Comparison of ENCODE assay signal across 8 cellular contexts in genomic region chr10:38093816-38094157, GRCh38. TPM values are rescaled to one million over a fixed set of nuclear protein-coding genes. Genes with fewer than 3 reads are reported as not detected.
DNase-seq lines count a peak whose midpoint lies in the region; ATAC-seq and TF ChIP-seq lines count a peak whose summit lies in the region.

No MANE protein-coding gene starts in this region.

- H3K36me3 Mint-ChIP-seq in activated CD4-positive, alpha-beta memory T cell treated with anti-CD3 and anti-CD28 coated beads for 36 hours: peaks cover 39% of the 10 kb centered on the region
- H3K36me3 Mint-ChIP-seq in stimulated activated naive B cell treated with anti-CD40 and anti-IgM and Interleukin-4, amounts not matched to agents 10 μg/mL and 1 μg/mL and 100 μg/mL, for 72 hours: peaks cover 25 to 34% of the 10 kb centered on the region in 2 donors

- no peaks in the 10 kb centered on the region for H3K27me3 ChIP-seq in hepatocyte

- intact Hi-C loops in activated CD4-positive, alpha-beta memory T cell treated with anti-CD3 and anti-CD28 coated beads for 36 hours (cut with micrococcal nuclease): loop anchor here (1.0 to 5.0 kb wide), 7 partner anchors 45 to 1206 kb away; partner anchors contain the start of genes ZNF248, ZNF25 and ZNF33A

- no peaks in the 10 kb centered on the region for H3K79me2 ChIP-seq in hepatocyte

- 64% methylated on average over 16 of the region's 16 CpGs for WGBS in hepatocyte (ENCODE audit: low lambda C conversion rate, missing lambda C conversion rate)

- no peak overlapping the region for H3K4me3 ChIP-seq in hepatocyte

- H3K9me3 ChIP-seq in hepatocyte (ENCODE audit: low read depth): no peaks in the 10 kb centered on the region

- H3K27ac ChIP-seq in hepatocyte: no peak overlapping the region

- H3K4me3 Mint-ChIP-seq in activated CD4-positive, alpha-beta memory T cell treated with anti-CD3 and anti-CD28 coated beads for 36 hours: peak overlapping the region; percentile 84
- H3K4me3 Mint-ChIP-seq in stimulated activated naive B cell treated with anti-CD40 and anti-IgM and Interleukin-4, amounts not matched to agents 10 μg/mL and 1 μg/mL and 100 μg/mL, for 72 hours: peak overlapping the region; percentile 89 to 92

- POLR2A ChIA-PET in activated CD4-positive, alpha-beta memory T cell treated with anti-CD3 and anti-CD28 coated beads for 36 hours (lab: Charles Lee): interaction anchor here (1.5 kb wide), 1 partner anchor 83 kb away, joined by 9 read pairs; the partner anchor contains the start of gene ZNF33A

- CTCF ChIA-PET in activated CD4-positive, alpha-beta memory T cell treated with anti-CD3 and anti-CD28 coated beads for 36 hours (lab: Charles Lee): interaction anchor here (3.0 kb wide), 1 partner anchor 117 kb away, joined by 17 read pairs; the partner anchor contains the start of gene ZNF25

- peak overlapping the region; percentile 81 for H3K27ac Mint-ChIP-seq in activated CD4-positive, alpha-beta memory T cell treated with anti-CD3 and anti-CD28 coated beads for 36 hours
- H3K27ac Mint-ChIP-seq in stimulated activated naive B cell treated with anti-CD40 and anti-IgM and Interleukin-4, amounts not matched to agents 10 μg/mL and 1 μg/mL and 100 μg/mL, for 72 hours: peak overlapping the region; percentile 96

- peaks cover 5% of the 10 kb centered on the region for H3K9me3 Mint-ChIP-seq in activated CD4-positive, alpha-beta memory T cell treated with anti-CD3 and anti-CD28 coated beads for 36 hours
- H3K9me3 Mint-ChIP-seq in stimulated activated naive B cell treated with anti-CD40 and anti-IgM and Interleukin-4, amounts not matched to agents 10 μg/mL and 1 μg/mL and 100 μg/mL, for 72 hours: no peaks in the 10 kb centered on the region

- no peaks in the 10 kb centered on the region for H3K4me1 ChIP-seq in hepatocyte (ENCODE audit: insufficient read depth)

- no peaks in the 10 kb centered on the region for H4K20me1 ChIP-seq in hepatocyte (ENCODE audit: insufficient read depth, poor library complexity, severe bottlenecking)

- no peaks in the 10 kb centered on the region for H3K9me2 ChIP-seq in hepatocyte (replicated peaks; ENCODE audit: insufficient read depth)

- peak overlapping the region; percentile 68 for H3K4me2 ChIP-seq in hepatocyte

- TF ChIP-seq CTCF in hepatocyte (IDR thresholded peaks at IDR 0.05; ENCODE audit: poor library complexity): no peak

- H3K27me3 Mint-ChIP-seq in activated CD4-positive, alpha-beta memory T cell treated with anti-CD3 and anti-CD28 coated beads for 36 hours: no peaks in the 10 kb centered on the region
- H3K27me3 Mint-ChIP-seq in stimulated activated naive B cell treated with anti-CD40 and anti-IgM and Interleukin-4, amounts not matched to agents 10 μg/mL and 1 μg/mL and 100 μg/mL, for 72 hours: no peaks in the 10 kb centered on the region

- DNase-seq in NCI-H2171 treated with DMSO at 0.1 percent for 48 hours (lab: John Stamatoyannopoulos, UW) (peak; percentile 18), NCI-H2171 (lab: John Stamatoyannopoulos, UW) (no peak), hepatocyte (ENCODE audit: low spot score) (no peak), NCI-H187 treated with DMSO at 0.1 percent for 48 hours (lab: John Stamatoyannopoulos, UW) (no peak), Kasumi-1 (lab: John Stamatoyannopoulos, UW) (no peak)
- no peak for DNase-seq in activated CD4-positive, alpha-beta memory T cell treated with anti-CD3 and anti-CD28 coated beads for 36 hours
- DNase-seq in stimulated activated naive B cell treated with anti-CD40 and anti-IgM and Interleukin-4, amounts not matched to agents 10 μg/mL and 1 μg/mL and 100 μg/mL, for 72 hours: no peak

- peak overlapping the region; percentile 64 for H2AFZ ChIP-seq in hepatocyte

- peaks cover 19% of the 10 kb centered on the region for H3K4me1 Mint-ChIP-seq in activated CD4-positive, alpha-beta memory T cell treated with anti-CD3 and anti-CD28 coated beads for 36 hours (ENCODE audit: low read depth)
- H3K4me1 Mint-ChIP-seq in stimulated activated naive B cell treated with anti-CD40 and anti-IgM and Interleukin-4, amounts not matched to agents 10 μg/mL and 1 μg/mL and 100 μg/mL, for 72 hours: peaks cover 13 to 17% of the 10 kb centered on the region in 2 donors

- peak; percentile 10 for ATAC-seq in HG02981 (IDR thresholded peaks at IDR 0.05; ENCODE audit: unreplicated experiment)
- ATAC-seq in stimulated activated naive B cell treated with anti-CD40 and anti-IgM and Interleukin-4, amounts not matched to agents 10 μg/mL and 1 μg/mL and 100 μg/mL, for 72 hours (replicated peaks): peak; percentile 14 to 30

- H3K36me3 ChIP-seq in hepatocyte (replicated peaks; ENCODE audit: insufficient read depth, low read depth): no peaks in the 10 kb centered on the region

RNA-seq across cellular contexts. Expression of gene ZNF37A, which starts 0.3 kb away (rescaled TPM):
- 10 to 100 TPM; 19.0 to 21.0 TPM for total RNA-seq in activated CD4-positive, alpha-beta memory T cell treated with anti-CD3 and anti-CD28 coated beads for 36 hours
- 4.3 and 6.0 TPM in 2 replicates for total RNA-seq in hepatocyte
- 3.4 and 4.8 TPM in 2 replicates for polyA plus RNA-seq in hepatocyte
